9 cellular contexts compared by ENCODE assay signal in genomic region chr1:6496890-6497214, GRCh38. TPM values are rescaled to one million over a fixed set of nuclear protein-coding genes. Genes with fewer than 3 reads are reported as not detected.
DNase-seq lines count a peak whose midpoint lies in the region; ATAC-seq, FAIRE-seq and TF ChIP-seq lines count a peak whose summit lies in the region.
"Had no signal": no experiment of that assay in that cellular context is flagged by ENCODE, and none has a peak within 500 bp of the region (broad histone marks: within the 10 kb centered on the region; RNA-seq: fewer than 3 reads in every experiment).

No MANE protein-coding gene starts in this region.

- H3K4me3 Mint-ChIP-seq in activated CD4-positive, alpha-beta memory T cell treated with anti-CD3 and anti-CD28 coated beads, Interleukin-2, amount 10 ng/mL, durations not matched to agents 7 days and 5 days: peak overlapping the region; percentile 10
- H3K4me3 Mint-ChIP-seq in activated CD4-positive, alpha-beta memory T cell treated with anti-CD3 and anti-CD28 coated beads for 36 hours: no peak overlapping the region

- no peak overlapping the region for H3K27ac Mint-ChIP-seq in activated CD4-positive, alpha-beta memory T cell treated with anti-CD3 and anti-CD28 coated beads, Interleukin-2, amount 10 ng/mL, durations not matched to agents 7 days and 5 days
- H3K27ac Mint-ChIP-seq in activated CD4-positive, alpha-beta memory T cell treated with anti-CD3 and anti-CD28 coated beads for 36 hours: no peak overlapping the region

- no peak for TF ChIP-seq EP300 in GM12878 (IDR thresholded peaks at IDR 0.05; ENCODE audit: borderline replicate concordance in 1 of 2, control insufficient read depth in 1 of 2, low read depth in 2 of 2, low read length in 2 of 2)

- BruUV-seq in GM12878 (replicated peaks; lab: Mats Ljungman, UMichigan): no TSS peak

- no peak overlapping the region for H3K4me2 ChIP-seq in GM12878 (ENCODE audit: control insufficient read depth, insufficient read depth)

- ATAC-seq in GM12878 (no peak), left lung (no peak)

- H3K27ac ChIP-seq in GM12878 (ENCODE audit: control insufficient read depth, insufficient read depth): no peak overlapping the region
- no peak overlapping the region for H3K27ac ChIP-seq in left lung
- peak overlapping the region in 1 of 2 donors; percentile 72 for H3K27ac ChIP-seq in testis
- no peak overlapping the region for H3K27ac ChIP-seq in substantia nigra (ENCODE audit: low read depth, low read length, poor library complexity, severe bottlenecking)

- no peak for FAIRE-seq in GM12878 (lab: Jason Lieb, UNC)

- H3K4me1 Mint-ChIP-seq in activated CD4-positive, alpha-beta memory T cell treated with anti-CD3 and anti-CD28 coated beads, Interleukin-2, amount 10 ng/mL, durations not matched to agents 7 days and 5 days: peaks cover 13% of the 10 kb centered on the region
- H3K4me1 Mint-ChIP-seq in activated CD4-positive, alpha-beta memory T cell treated with anti-CD3 and anti-CD28 coated beads for 36 hours (ENCODE audit: low read depth): peaks cover 12% of the 10 kb centered on the region

- TF ChIP-seq CTCF in GM12878 (IDR thresholded peaks at IDR 0.05 in 2 of 3, conservative IDR thresholded peaks at IDR 0.05 in 1 of 3; ENCODE audit: control insufficient read depth in 2 of 3, extremely low read depth in 1 of 3, insufficient read depth in 1 of 3, low read depth in 3 of 3, low read length in 3 of 3) (no peak), left lung (IDR thresholded peaks at IDR 0.05) (no peak), testis (IDR thresholded peaks at IDR 0.05) (no peak)

- H3K4me1 ChIP-seq in GM12878 (ENCODE audit: control insufficient read depth, insufficient read depth, low read length) (no peaks in the 10 kb centered on the region), left lung (peaks cover 0 to 14% of the 10 kb centered on the region in 2 donors), testis (peaks cover 42% of the 10 kb centered on the region)

- in situ Hi-C loops in GM12878 (cut with MboI): loop anchor here (25.0 kb wide), 1 partner anchor 715 kb away; no protein-coding TSS in a partner anchor

- TF ChIP-seq RAD21 in GM12878 (IDR thresholded peaks at IDR 0.05; ENCODE audit: insufficient read depth, low read depth, low read length): no peak

- SMC1A ChIA-PET in GM12878 (lab: Charles Lee; ENCODE audit: uncharacterized antibody, unreplicated experiment): no interaction called here

- no peak overlapping the region for H2AFZ ChIP-seq in GM12878 (ENCODE audit: control insufficient read depth, low read depth, low read length)

- no peak overlapping the region for H3K9ac ChIP-seq in GM12878 (ENCODE audit: control insufficient read depth, insufficient read depth, low read length)

- POLR2A ChIA-PET in activated CD4-positive, alpha-beta memory T cell treated with anti-CD3 and anti-CD28 coated beads, Interleukin-2, amount 10 ng/mL, durations not matched to agents 7 days and 5 days (lab: Charles Lee): no interaction called here
- POLR2A ChIA-PET in activated CD4-positive, alpha-beta memory T cell treated with anti-CD3 and anti-CD28 coated beads for 36 hours (lab: Charles Lee): no interaction called here
- POLR2A ChIA-PET in GM12878 (lab: Charles Lee): no interaction called here

- H3K36me3 ChIP-seq in GM12878 (ENCODE audit: control insufficient read depth in 2 of 2, insufficient read depth in 2 of 2, low read length in 1 of 2) (no peaks in the 10 kb centered on the region), left lung (no peaks in the 10 kb centered on the region), testis (ENCODE audit: low read depth, missing control alignments) (no peaks in the 10 kb centered on the region)

- H3K4me3 ChIP-seq in GM12878 (no peak overlapping the region), left lung (peak overlapping the region; percentile 17 to 41), testis (peak overlapping the region; percentile 53 to 61)

- RAD21 ChIA-PET in GM12878 (lab: Charles Lee; ENCODE audit: unreplicated experiment): no interaction called here

- H4K20me1 ChIP-seq in GM12878 (ENCODE audit: control insufficient read depth, insufficient read depth): no peaks in the 10 kb centered on the region

- WGBS in GM12878 (ENCODE audit: insufficient coverage, insufficient replicate concordance, low lambda C conversion rate, missing lambda C conversion rate): 5% methylated on average over 15 of the region's 21 CpGs
- 5 to 6% methylated on average over 11 of the region's 21 CpGs for WGBS in testis, 2 donors

- TF ChIP-seq POLR2A in GM12878 (IDR thresholded peaks at IDR 0.05; ENCODE audit: low read depth, low read length) (no peak), testis (IDR thresholded peaks at IDR 0.05) (no peak)

- H3K9me3 ChIP-seq in GM12878 (replicated peaks; ENCODE audit: control insufficient read depth, insufficient read depth, low read length): no peaks in the 10 kb centered on the region
- H3K9me3 ChIP-seq in left lung: no peaks in the 10 kb centered on the region
- H3K9me3 ChIP-seq in testis: no peaks in the 10 kb centered on the region

- no peaks in the 10 kb centered on the region for H3K36me3 Mint-ChIP-seq in activated CD4-positive, alpha-beta memory T cell treated with anti-CD3 and anti-CD28 coated beads, Interleukin-2, amount 10 ng/mL, durations not matched to agents 7 days and 5 days (ENCODE audit: low read depth)
- H3K36me3 Mint-ChIP-seq in activated CD4-positive, alpha-beta memory T cell treated with anti-CD3 and anti-CD28 coated beads for 36 hours: no peaks in the 10 kb centered on the region

- no peak for DNase-seq in activated CD4-positive, alpha-beta memory T cell treated with anti-CD3 and anti-CD28 coated beads, Interleukin-2, amount 10 ng/mL, durations not matched to agents 7 days and 5 days
- DNase-seq in activated CD4-positive, alpha-beta memory T cell treated with anti-CD3 and anti-CD28 coated beads for 36 hours: no peak
- DNase-seq in GM12878 (ENCODE audit: low read depth, low spot score) (no peak), left lung (no peak), testis (no peak), substantia nigra (lab: John Stamatoyannopoulos, UW) (no peak), OCI-M2 (lab: John Stamatoyannopoulos, UW; ENCODE audit: unreplicated experiment) (no peak), GM19240 (ENCODE audit: insufficient read length, low spot score) (no peak)
- DNase-seq: activated CD4-positive, CD25-positive, alpha-beta regulatory T cell treated with anti-CD3 and anti-CD28 coated beads, Interleukin-2, amount 50 U/mL, for 72 hours had no signal

- intact Hi-C loops in activated CD4-positive, alpha-beta memory T cell treated with anti-CD3 and anti-CD28 coated beads for 36 hours (cut with micrococcal nuclease): no loop called here
- intact Hi-C loops in GM12878 (cut with micrococcal nuclease; ENCODE audit: unreplicated experiment) (no loop called here), left lung (cut with DNase I) (no loop called here), testis (cut with DNase I; ENCODE audit: low total_unique reads) (no loop called here)

- H3K27me3 ChIP-seq in GM12878 (replicated peaks in 1 of 2; ENCODE audit: control insufficient read depth in 2 of 2, insufficient read depth in 2 of 2, low read length in 1 of 2) (peaks cover 4 to 8% of the 10 kb centered on the region in 2 experiments), left lung (peaks cover 0 to 51% of the 10 kb centered on the region in 2 donors), testis (no peaks in the 10 kb centered on the region)

- no peaks in the 10 kb centered on the region for H3K9me3 Mint-ChIP-seq in activated CD4-positive, alpha-beta memory T cell treated with anti-CD3 and anti-CD28 coated beads, Interleukin-2, amount 10 ng/mL, durations not matched to agents 7 days and 5 days
- no peaks in the 10 kb centered on the region for H3K9me3 Mint-ChIP-seq in activated CD4-positive, alpha-beta memory T cell treated with anti-CD3 and anti-CD28 coated beads for 36 hours

- H3K79me2 ChIP-seq in GM12878 (ENCODE audit: control insufficient read depth, insufficient read depth, low read length): no peaks in the 10 kb centered on the region

- peaks cover 22% of the 10 kb centered on the region for H3K27me3 Mint-ChIP-seq in activated CD4-positive, alpha-beta memory T cell treated with anti-CD3 and anti-CD28 coated beads, Interleukin-2, amount 10 ng/mL, durations not matched to agents 7 days and 5 days
- peaks cover 3% of the 10 kb centered on the region for H3K27me3 Mint-ChIP-seq in activated CD4-positive, alpha-beta memory T cell treated with anti-CD3 and anti-CD28 coated beads for 36 hours

- CTCF ChIA-PET in activated CD4-positive, alpha-beta memory T cell treated with anti-CD3 and anti-CD28 coated beads, Interleukin-2, amount 10 ng/mL, durations not matched to agents 7 days and 5 days (lab: Charles Lee): no interaction called here
- CTCF ChIA-PET in activated CD4-positive, alpha-beta memory T cell treated with anti-CD3 and anti-CD28 coated beads for 36 hours (lab: Charles Lee): no interaction called here
- CTCF ChIA-PET in GM12878 (lab: Yijun Ruan, JAX): no interaction called here

RNA-seq across cellular contexts. Expression of gene PLEKHG5, which starts 5.4 kb away (rescaled TPM):
- total RNA-seq in activated CD4-positive, alpha-beta memory T cell treated with anti-CD3 and anti-CD28 coated beads, Interleukin-2, amount 10 ng/mL, durations not matched to agents 7 days and 5 days: 1 to 10 TPM; 1.7 to 2.3 TPM
- total RNA-seq in activated CD4-positive, alpha-beta memory T cell treated with anti-CD3 and anti-CD28 coated beads for 36 hours: 1 to 10 TPM; 2.1 to 2.2 TPM
- 2.0 and 2.4 TPM in 2 replicates for total RNA-seq in GM12878 (2013; cell fraction: nucleolus; rRNA removed)
- 0.33 and 0.51 TPM in 2 replicates for total RNA-seq in GM12878 (2014; rRNA removed)
- 0.18 TPM in 2 replicates for total RNA-seq in GM12878 (2014; rRNA removed; fragmentation: Illumina TruSeq; extraction: Trizol)
- 0.69 and 1.1 TPM in 2 replicates for total RNA-seq in GM12878 (2021)
- 0.13 TPM for polyA plus RNA-seq in GM12878 (2011; ENCODE audit: low read depth)
- 0.19 and 0.48 TPM in 2 replicates for polyA plus RNA-seq in GM12878 (2011; rRNA removed)
- polyA plus RNA-seq in GM12878 (2011; cell fraction: cytosol; rRNA removed): 0.49 and 0.82 TPM in 2 replicates
- polyA plus RNA-seq in GM12878 (2011; cell fraction: nucleus; rRNA removed): 3.7 and 5.2 TPM in 2 replicates
- polyA plus RNA-seq in GM12878 (2012): 0.29 and 0.49 TPM in 2 replicates
- 0.13 TPM in 1 of 2 replicates, not detected in the other for polyA plus RNA-seq in GM12878 (2014; fragmentation: Illumina TruSeq; extraction: Trizol)
- polyA plus RNA-seq in GM12878 (2014; fragmentation: Nextera tagmentation; extraction: Ambion mirVana): under 1 TPM in 1 of 2 experiments, not detected in 1; 0.04 TPM
- 0.69 and 0.79 TPM in 2 replicates for polyA plus RNA-seq in GM12878 (2014; rRNA removed)
- under 1 TPM; 0.12 to 0.13 TPM for polyA plus RNA-seq in GM12878 (2016; fragmentation: Nextera tagmentation; extraction: Ambion mirVana)
- polyA minus RNA-seq in GM12878 (2011; rRNA and poly(A)+ RNA removed): 0.46 and 0.59 TPM in 2 replicates
- 0.52 and 0.53 TPM in 2 replicates for polyA minus RNA-seq in GM12878 (2011; cell fraction: cytosol; rRNA and poly(A)+ RNA removed)
- polyA minus RNA-seq in GM12878 (2011; cell fraction: nucleus; rRNA and poly(A)+ RNA removed): 0.73 and 1.2 TPM in 2 replicates
- 10 to 100 TPM in 1 of 2 donors, 1 to 10 TPM in 1; 6.3 to 10.7 TPM for total RNA-seq in left lung
- total RNA-seq in testis: 10 to 100 TPM; 13.7 to 16.4 TPM
- 8.1 TPM for polyA plus RNA-seq in testis (ENCODE audit: insufficient read depth, low read depth, low replicate concordance)

RNA-seq across cellular contexts. Expression of gene TNFRSF25, which starts 30.9 kb away (rescaled TPM):
- 10 to 100 TPM; 82.9 to 85.1 TPM for total RNA-seq in activated CD4-positive, alpha-beta memory T cell treated with anti-CD3 and anti-CD28 coated beads, Interleukin-2, amount 10 ng/mL, durations not matched to agents 7 days and 5 days
- 10 to 100 TPM; 90.0 to 97.4 TPM for total RNA-seq in activated CD4-positive, alpha-beta memory T cell treated with anti-CD3 and anti-CD28 coated beads for 36 hours
- 12.4 and 16.1 TPM in 2 replicates for total RNA-seq in GM12878 (2013; cell fraction: nucleolus; rRNA removed)
- total RNA-seq in GM12878 (2014; rRNA removed) (0.16 TPM in 1 of 2 replicates, not detected in the other), GM12878 (2014; rRNA removed; fragmentation: Illumina TruSeq; extraction: Trizol) (not detected in 2 replicates), GM12878 (2021) (0.46 and 0.58 TPM in 2 replicates), left lung (1 to 10 TPM; 5.6 to 8.4 TPM), testis (10 to 100 TPM; 13.4 to 14.0 TPM)
- polyA plus RNA-seq in GM12878 (2011; ENCODE audit: low read depth): not detected
- polyA plus RNA-seq in GM12878 (2011; rRNA removed) (5.0 and 8.6 TPM in 2 replicates), GM12878 (2014; fragmentation: Illumina TruSeq; extraction: Trizol) (not detected in 2 replicates), GM12878 (2014; fragmentation: Nextera tagmentation; extraction: Ambion mirVana) (not detected), GM12878 (2014; rRNA removed) (0.30 and 1.00 TPM in 2 replicates), GM12878 (2016; fragmentation: Nextera tagmentation; extraction: Ambion mirVana) (under 1 TPM; 0.23 to 0.29 TPM), testis (ENCODE audit: insufficient read depth, low read depth, low replicate concordance) (6.2 TPM)
- polyA plus RNA-seq in GM12878 (2011; cell fraction: cytosol; rRNA removed): 10.1 and 17.7 TPM in 2 replicates
- polyA plus RNA-seq in GM12878 (2011; cell fraction: nucleus; rRNA removed): 65.4 and 67.1 TPM in 2 replicates
- 0.11 and 0.36 TPM in 2 replicates for polyA plus RNA-seq in GM12878 (2012)
- 2.9 and 6.4 TPM in 2 replicates for polyA minus RNA-seq in GM12878 (2011; rRNA and poly(A)+ RNA removed)
- polyA minus RNA-seq in GM12878 (2011; cell fraction: cytosol; rRNA and poly(A)+ RNA removed): 2.3 and 3.7 TPM in 2 replicates
- polyA minus RNA-seq in GM12878 (2011; cell fraction: nucleus; rRNA and poly(A)+ RNA removed): 3.4 and 5.3 TPM in 2 replicates

RNA-seq across cellular contexts. Expression of gene NOL9, which starts 57.5 kb away (rescaled TPM):
- total RNA-seq in activated CD4-positive, alpha-beta memory T cell treated with anti-CD3 and anti-CD28 coated beads, Interleukin-2, amount 10 ng/mL, durations not matched to agents 7 days and 5 days: 10 to 100 TPM; 39.1 to 40.8 TPM
- total RNA-seq in activated CD4-positive, alpha-beta memory T cell treated with anti-CD3 and anti-CD28 coated beads for 36 hours: 10 to 100 TPM; 29.8 to 32.5 TPM
- total RNA-seq in GM12878 (2013; cell fraction: nucleolus; rRNA removed): 125 and 145 TPM in 2 replicates
- total RNA-seq in GM12878 (2014; rRNA removed) (23.0 and 24.9 TPM in 2 replicates), GM12878 (2014; rRNA removed; fragmentation: Illumina TruSeq; extraction: Trizol) (23.5 and 23.6 TPM in 2 replicates), GM12878 (2021) (28.7 and 35.9 TPM in 2 replicates), left lung (10 to 100 TPM; 24.4 to 30.8 TPM), testis (10 to 100 TPM; 29.0 to 34.6 TPM)
- polyA plus RNA-seq in GM12878 (2011; ENCODE audit: low read depth): 5.3 TPM
- polyA plus RNA-seq in GM12878 (2011; rRNA removed) (29.7 and 30.9 TPM in 2 replicates), GM12878 (2014; fragmentation: Illumina TruSeq; extraction: Trizol) (10.9 and 14.0 TPM in 2 replicates), GM12878 (2014; fragmentation: Nextera tagmentation; extraction: Ambion mirVana) (1 to 10 TPM; 3.9 to 4.3 TPM), GM12878 (2014; rRNA removed) (17.5 and 23.8 TPM in 2 replicates), GM12878 (2016; fragmentation: Nextera tagmentation; extraction: Ambion mirVana) (10 to 100 TPM; 22.9 to 24.6 TPM), testis (ENCODE audit: insufficient read depth, low read depth, low replicate concordance) (11.4 TPM)
- polyA plus RNA-seq in GM12878 (2011; cell fraction: cytosol; rRNA removed): 14.0 and 16.3 TPM in 2 replicates
- 24.0 and 27.3 TPM in 2 replicates for polyA plus RNA-seq in GM12878 (2011; cell fraction: nucleus; rRNA removed)
- polyA plus RNA-seq in GM12878 (2012): 5.8 and 10.7 TPM in 2 replicates
- 29.7 and 38.8 TPM in 2 replicates for polyA minus RNA-seq in GM12878 (2011; rRNA and poly(A)+ RNA removed)
- polyA minus RNA-seq in GM12878 (2011; cell fraction: cytosol; rRNA and poly(A)+ RNA removed): 12.1 and 15.4 TPM in 2 replicates
- polyA minus RNA-seq in GM12878 (2011; cell fraction: nucleus; rRNA and poly(A)+ RNA removed): 19.2 and 33.0 TPM in 2 replicates

RNA-seq across cellular contexts. Expression of gene TAS1R1, which starts 58.3 kb away (rescaled TPM):
- under 1 TPM in 1 of 2 experiments, not detected in 1; 0.08 TPM for total RNA-seq in activated CD4-positive, alpha-beta memory T cell treated with anti-CD3 and anti-CD28 coated beads, Interleukin-2, amount 10 ng/mL, durations not matched to agents 7 days and 5 days
- total RNA-seq in activated CD4-positive, alpha-beta memory T cell treated with anti-CD3 and anti-CD28 coated beads for 36 hours: not detected
- not detected in 2 replicates for total RNA-seq in GM12878 (2013; cell fraction: nucleolus; rRNA removed)
- total RNA-seq in GM12878 (2014; rRNA removed): not detected in 2 replicates
- not detected in 2 replicates for total RNA-seq in GM12878 (2014; rRNA removed; fragmentation: Illumina TruSeq; extraction: Trizol)
- 0.11 TPM in 1 of 2 replicates, not detected in the other for total RNA-seq in GM12878 (2021)
- not detected for polyA plus RNA-seq in GM12878 (2011; ENCODE audit: low read depth)
- polyA plus RNA-seq in GM12878 (2011; rRNA removed): not detected in 2 replicates
- polyA plus RNA-seq in GM12878 (2011; cell fraction: cytosol; rRNA removed): 0.03 TPM in 1 of 2 replicates, not detected in the other
- 0.04 TPM in 1 of 2 replicates, not detected in the other for polyA plus RNA-seq in GM12878 (2011; cell fraction: nucleus; rRNA removed)
- polyA plus RNA-seq in GM12878 (2012): 0.14 and 0.38 TPM in 2 replicates
- 0.03 TPM in 1 of 2 replicates, not detected in the other for polyA plus RNA-seq in GM12878 (2014; fragmentation: Illumina TruSeq; extraction: Trizol)
- under 1 TPM in 1 of 2 experiments, not detected in 1; 0.04 TPM for polyA plus RNA-seq in GM12878 (2014; fragmentation: Nextera tagmentation; extraction: Ambion mirVana)
- 0.06 and 0.10 TPM in 2 replicates for polyA plus RNA-seq in GM12878 (2014; rRNA removed)
- polyA plus RNA-seq in GM12878 (2016; fragmentation: Nextera tagmentation; extraction: Ambion mirVana): not detected
- not detected in 2 replicates for polyA minus RNA-seq in GM12878 (2011; rRNA and poly(A)+ RNA removed)
- polyA minus RNA-seq in GM12878 (2011; cell fraction: cytosol; rRNA and poly(A)+ RNA removed): not detected in 2 replicates
- not detected in 2 replicates for polyA minus RNA-seq in GM12878 (2011; cell fraction: nucleus; rRNA and poly(A)+ RNA removed)
- not detected for total RNA-seq in left lung
- 1 to 10 TPM; 5.3 to 5.6 TPM for total RNA-seq in testis
- 5.1 TPM for polyA plus RNA-seq in testis (ENCODE audit: insufficient read depth, low read depth, low replicate concordance)

Comparison
In these comparisons a context has a peak if more than half of its experiments do, and no peak if none do; other contexts are left out.
1. RNA of gene TNFRSF25, which starts 30.9 kb away (total RNA-seq): 90.0 to 97.4 TPM in activated CD4-positive, alpha-beta memory T cell treated with anti-CD3 and anti-CD28 coated beads for 36 hours and 82.9 to 85.1 TPM in activated CD4-positive, alpha-beta memory T cell treated with anti-CD3 and anti-CD28 coated beads, Interleukin-2, amount 10 ng/mL, durations not matched to agents 7 days and 5 days; 13.4 to 14.0 TPM in testis, 5.6 to 8.4 TPM in left lung and 0.16 to 16.1 TPM in GM12878; every median in the first group is over 4 times any median in the second.